In the genomic region with DNA sequence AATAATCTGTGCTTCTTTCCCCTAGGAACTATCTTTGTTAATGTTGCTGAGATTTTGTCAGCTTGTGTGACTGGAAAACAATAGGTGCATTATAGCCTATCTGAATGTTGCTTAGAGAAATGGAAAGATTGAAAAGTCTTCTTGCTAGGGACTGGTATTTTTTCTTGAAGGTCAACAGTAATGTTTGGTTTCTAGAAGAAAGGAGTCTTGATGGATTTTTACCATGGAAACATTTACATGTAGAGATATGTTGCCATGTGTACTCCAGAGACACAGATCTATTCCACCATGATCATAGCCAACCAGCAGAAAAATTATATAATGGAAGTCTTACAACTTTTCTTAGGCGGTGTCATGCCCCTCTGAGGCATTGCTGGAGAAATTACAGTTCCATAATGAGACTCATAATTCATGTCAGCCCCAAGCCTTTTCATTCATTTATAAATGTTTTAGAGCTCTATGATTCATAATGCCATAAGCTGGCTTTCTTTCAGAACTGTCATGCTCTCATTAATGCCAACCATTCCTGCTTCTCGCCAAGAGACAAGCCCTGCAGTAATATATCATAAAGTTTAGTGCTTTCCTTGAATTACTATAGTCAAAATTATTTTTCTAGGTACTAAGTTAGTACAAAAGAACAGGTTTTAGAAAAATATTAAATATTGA, we compare ENCODE assay signal across 13 cellular contexts.
"Had no signal": no experiment of that assay in that cellular context is flagged by ENCODE, and none has a peak within 500 bp of the region (broad histone marks: within the 10 kb centered on the region; RNA-seq: fewer than 3 reads in every experiment).

No MANE protein-coding gene starts in this region.

- H3K9me3 ChIP-seq: gastrocnemius medialis, thoracic aorta had no signal

- H3K27me3 ChIP-seq: gastrocnemius medialis, neural progenitor cell had no signal

- H3K36me3 ChIP-seq: gastrocnemius medialis, neural progenitor cell, thoracic aorta had no signal

- DNase-seq: activated CD4-positive, alpha-beta memory T cell treated with anti-CD3 and anti-CD28 coated beads, Interleukin-2, amount 10 ng/mL, durations not matched to agents 7 days and 5 days; activated gamma-delta T cell treated with Interleukin-2 at 50 U/mL for 16 hours; activated naive CD8-positive, alpha-beta T cell treated with anti-CD3 and anti-CD28 coated beads for 36 hours; activated T-cell treated with anti-CD3 and anti-CD28 coated beads, Interleukin-2, amount 50 U/mL, for 48 hours; dorsolateral prefrontal cortex; gastrocnemius medialis; stimulated activated CD4-positive, alpha-beta T cell treated with anti-CD3 and anti-CD28 coated beads, Interleukin-15, amount 100 ng/mL, for 24 hours; stimulated activated CD4-positive, alpha-beta T cell treated with anti-CD3 and anti-CD28 coated beads, Interleukin-4, amount 100 ng/mL, for 24 hours; stimulated activated naive CD8-positive, alpha-beta T cell treated with anti-CD3 and anti-CD28 coated beads, Interleukin-15, amount 100 ng/mL, for 72 hours; T-helper 9 cell had no signal

- ATAC-seq: gastrocnemius medialis; stimulated activated naive CD8-positive, alpha-beta T cell treated with anti-CD3 and anti-CD28 coated beads, Interleukin-15, amount 100 ng/mL, for 72 hours had no signal

- H3K4me3 ChIP-seq: dorsolateral prefrontal cortex, gastrocnemius medialis, neural progenitor cell, thoracic aorta had no signal

- H3K4me1 ChIP-seq: gastrocnemius medialis, neural progenitor cell, parathyroid adenoma had no signal

- H3K27ac ChIP-seq: dorsolateral prefrontal cortex, gastrocnemius medialis, neural progenitor cell, parathyroid adenoma, thoracic aorta had no signal
